Comparison of ENCODE assay signal across 19 cellular contexts in genomic region chr14:57383125-57383524, GRCh38.
"Had no signal": no experiment of that assay in that cellular context is flagged by ENCODE, and none has a peak within 500 bp of the region (broad histone marks: within the 10 kb centered on the region; RNA-seq: fewer than 3 reads in every experiment).

No MANE protein-coding gene starts in this region.

- H3K4me1 ChIP-seq: left ventricle myocardium inferior, prostate gland, right atrium auricular region, upper lobe of left lung had no signal

- H3K9me3 ChIP-seq: left ventricle myocardium inferior, mucosa of descending colon, prostate gland, right atrium auricular region, testis, upper lobe of left lung had no signal

- H3K27me3 ChIP-seq: cardiac muscle cell, foreskin keratinocyte, right atrium auricular region, testis, upper lobe of left lung had no signal

- H3K27ac ChIP-seq: cardiac muscle cell, foreskin keratinocyte, left ventricle myocardium inferior, prostate gland, right atrium auricular region, testis, upper lobe of left lung had no signal

- DNase-seq: activated CD4-positive, alpha-beta T cell treated with anti-CD3 and anti-CD28 coated beads for 36 hours; activated CD4-positive, alpha-beta T cell treated with anti-CD3 and anti-CD28 coated beads, Interleukin-2, amount 50 U/mL, for 48 hours; activated gamma-delta T cell; effector memory CD4-positive, alpha-beta T cell; foreskin keratinocyte; head of caudate nucleus; kidney glomerular epithelial cell; left ventricle myocardium inferior; mucosa of descending colon; naive B cell; stimulated activated CD4-positive, alpha-beta T cell treated with anti-CD3 and anti-CD28 coated beads, Interleukin-4, amount 100 ng/mL, for 24 hours; SW 1271; testis had no signal

- H3K4me3 ChIP-seq: cardiac muscle cell, left ventricle myocardium inferior, mucosa of descending colon, prostate gland, right atrium auricular region, testis, upper lobe of left lung had no signal

- H3K36me3 ChIP-seq: cardiac muscle cell, left ventricle myocardium inferior, prostate gland, right atrium auricular region, upper lobe of left lung had no signal

- ATAC-seq: activated CD4-positive, alpha-beta T cell treated with anti-CD3 and anti-CD28 coated beads for 36 hours; mucosa of descending colon; stimulated activated effector memory CD8-positive, alpha-beta T cell treated with anti-CD3 and anti-CD28 coated beads, Interleukin-12 subunit alpha, Interleukin-12 subunit beta, amount 100 ng/mL, for 72 hours; WTC11 had no signal
